Comparison of ENCODE assay signal across 25 cellular contexts in genomic region chr17:44808156-44808555, GRCh38. TPM values are rescaled to one million over a fixed set of nuclear protein-coding genes. Genes with fewer than 3 reads are reported as not detected.
"Had no signal": no experiment of that assay in that cellular context is flagged by ENCODE, and none has a peak within 500 bp of the region (broad histone marks: within the 10 kb centered on the region; RNA-seq: fewer than 3 reads in every experiment).

No MANE protein-coding gene starts in this region.

- H3K4me3 Mint-ChIP-seq: activated CD4-positive, alpha-beta T cell treated with anti-CD3 and anti-CD28 coated beads, Interleukin-2, amount 10 ng/mL, durations not matched to agents 7 days and 5 days; activated CD8-positive, alpha-beta T cell treated with anti-CD3 and anti-CD28 coated beads, Interleukin-2, amount 10 ng/mL, durations not matched to agents 7 days and 5 days; activated T-helper 1 cell treated with anti-CD3 and anti-CD28 coated beads, Interleukin-12 subunit alpha, Interleukin-12 subunit beta, Interleukin-2, Interleukin-4 antibody, amounts not matched to agents 30 ng/mL and 10 ng/mL and 1 ng/mL, durations not matched to agents 14 hours and 24 hours and 36 hours; neural crest cell; stimulated activated naive CD8-positive, alpha-beta T cell treated with anti-CD3 and anti-CD28 coated beads, Interleukin-15, Interleukin-2, amounts not matched to agents 100 ng/mL and 50 ng/mL, for 24 hours; T-cell; T-helper 2 cell treated with Interferon-gamma antibody and Interleukin-4, amounts not matched to agents 5 μg/mL and 100 μg/mL, for 36 hours had no signal

- H3K9me3 Mint-ChIP-seq: activated CD4-positive, alpha-beta T cell treated with anti-CD3 and anti-CD28 coated beads, Interleukin-2, amount 10 ng/mL, durations not matched to agents 7 days and 5 days; activated naive CD4-positive, alpha-beta T cell treated with anti-CD3 and anti-CD28 coated beads, Interleukin-2, amount 50 U/mL, for 72 hours; activated T-helper 1 cell treated with anti-CD3 and anti-CD28 coated beads, Interleukin-12 subunit alpha, Interleukin-12 subunit beta, Interleukin-2, Interleukin-4 antibody, amounts not matched to agents 30 ng/mL and 10 ng/mL and 1 ng/mL, durations not matched to agents 14 hours and 24 hours and 36 hours; neural crest cell; stimulated activated naive CD8-positive, alpha-beta T cell treated with anti-CD3 and anti-CD28 coated beads, Interleukin-15, Interleukin-2, amounts not matched to agents 100 ng/mL and 50 ng/mL, for 24 hours; T-cell; T-helper 2 cell treated with Interferon-gamma antibody and Interleukin-4, amounts not matched to agents 5 μg/mL and 100 μg/mL, for 36 hours had no signal

- H3K4me3 ChIP-seq: tibial nerve, vagina had no signal

- H3K36me3 Mint-ChIP-seq: activated naive CD4-positive, alpha-beta T cell treated with anti-CD3 and anti-CD28 coated beads, Interleukin-2, amount 50 U/mL, for 72 hours; T-cell had no signal

- H3K27me3 ChIP-seq: brain microvascular endothelial cell, tibial nerve, vagina had no signal

- ATAC-seq: activated CD8-positive, alpha-beta T cell treated with anti-CD3 and anti-CD28 coated beads, Interleukin-2, amount 10 ng/mL, durations not matched to agents 7 days and 5 days; activated naive CD4-positive, alpha-beta T cell treated with anti-CD3 and anti-CD28 coated beads, Interleukin-2, amount 50 U/mL, for 72 hours; left ventricle myocardium superior; T-cell had no signal

- H3K9me3 ChIP-seq: tibial nerve, vagina had no signal

- H3K27ac ChIP-seq: brain microvascular endothelial cell, vagina, VCaP had no signal

- H3K27me3 Mint-ChIP-seq: progenitor cell of endocrine pancreas; stimulated activated naive CD8-positive, alpha-beta T cell treated with anti-CD3 and anti-CD28 coated beads, Interleukin-15, Interleukin-2, amounts not matched to agents 100 ng/mL and 50 ng/mL, for 24 hours had no signal

- DNase-seq: activated CD4-positive, alpha-beta T cell treated with anti-CD3 and anti-CD28 coated beads, Interleukin-2, amount 10 ng/mL, durations not matched to agents 7 days and 5 days; activated CD4-positive, CD25-positive, alpha-beta regulatory T cell treated with anti-CD3 and anti-CD28 coated beads, Interleukin-2, amount 50 U/mL, for 72 hours; activated CD8-positive, alpha-beta T cell treated with anti-CD3 and anti-CD28 coated beads, Interleukin-2, amount 10 ng/mL, durations not matched to agents 7 days and 5 days; aorta; brain microvascular endothelial cell; central memory CD4-positive, alpha-beta T cell; effector CD8-positive, alpha-beta T cell; erythroblast; foreskin melanocyte; hippocampal formation; left ventricle myocardium superior; mammary epithelial cell; occipital lobe; stimulated activated CD4-positive, alpha-beta T cell treated with anti-CD3 and anti-CD28 coated beads, Interleukin-12 subunit alpha, Interleukin-12 subunit beta, amount 100 ng/mL, for 4 hours; T-cell had no signal

- H3K27ac Mint-ChIP-seq: activated CD4-positive, alpha-beta T cell treated with anti-CD3 and anti-CD28 coated beads, Interleukin-2, amount 10 ng/mL, durations not matched to agents 7 days and 5 days; activated CD8-positive, alpha-beta T cell treated with anti-CD3 and anti-CD28 coated beads, Interleukin-2, amount 10 ng/mL, durations not matched to agents 7 days and 5 days; activated naive CD4-positive, alpha-beta T cell treated with anti-CD3 and anti-CD28 coated beads, Interleukin-2, amount 50 U/mL, for 72 hours; activated T-helper 1 cell treated with anti-CD3 and anti-CD28 coated beads, Interleukin-12 subunit alpha, Interleukin-12 subunit beta, Interleukin-2, Interleukin-4 antibody, amounts not matched to agents 30 ng/mL and 10 ng/mL and 1 ng/mL, durations not matched to agents 14 hours and 24 hours and 36 hours; progenitor cell of endocrine pancreas; stimulated activated naive CD8-positive, alpha-beta T cell treated with anti-CD3 and anti-CD28 coated beads, Interleukin-15, Interleukin-2, amounts not matched to agents 100 ng/mL and 50 ng/mL, for 24 hours; T-cell; T-helper 2 cell treated with Interferon-gamma antibody and Interleukin-4, amounts not matched to agents 5 μg/mL and 100 μg/mL, for 36 hours had no signal

- H3K4me1 Mint-ChIP-seq: activated CD4-positive, alpha-beta T cell treated with anti-CD3 and anti-CD28 coated beads, Interleukin-2, amount 10 ng/mL, durations not matched to agents 7 days and 5 days; T-cell had no signal

RNA-seq across cellular contexts. Expression of gene HIGD1B, which starts 39.5 kb away (rescaled TPM):
- total RNA-seq: activated CD4-positive, alpha-beta T cell treated with anti-CD3 and anti-CD28 coated beads, Interleukin-2, amount 10 ng/mL, durations not matched to agents 7 days and 5 days; activated CD8-positive, alpha-beta T cell treated with anti-CD3 and anti-CD28 coated beads, Interleukin-2, amount 10 ng/mL, durations not matched to agents 7 days and 5 days; activated naive CD4-positive, alpha-beta T cell treated with anti-CD3 and anti-CD28 coated beads, Interleukin-2, amount 50 U/mL, for 72 hours; activated T-helper 1 cell treated with anti-CD3 and anti-CD28 coated beads, Interleukin-12 subunit alpha, Interleukin-12 subunit beta, Interleukin-2, Interleukin-4 antibody, amounts not matched to agents 30 ng/mL and 10 ng/mL and 1 ng/mL, durations not matched to agents 14 hours and 24 hours and 36 hours; dermis blood vessel endothelial cell; mammary epithelial cell; neural crest cell; progenitor cell of endocrine pancreas; T-cell; vagina had no signal
- polyA plus RNA-seq: aorta, mammary epithelial cell had no signal
